Comparison of ENCODE assay signal across 13 cellular contexts in the genomic region with DNA sequence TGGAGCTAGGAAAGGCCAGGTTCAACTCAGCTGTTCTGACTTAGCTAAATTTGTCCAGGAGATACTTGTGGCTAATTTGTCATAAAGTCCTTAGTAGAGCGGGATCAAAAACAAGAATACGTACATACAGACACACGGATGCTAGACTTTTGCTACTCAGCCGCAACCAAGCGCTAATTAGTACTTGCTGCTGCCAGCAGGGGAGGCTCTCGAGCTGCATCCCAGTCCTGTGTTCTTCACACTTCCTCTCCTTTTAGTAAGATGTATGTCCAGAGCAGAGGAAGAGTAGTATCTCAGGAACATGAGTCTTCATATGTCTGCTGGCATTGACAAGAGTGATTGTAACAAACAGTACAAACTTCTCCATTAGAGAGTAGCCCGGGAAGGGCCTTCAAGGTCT. TPM values are rescaled to one million over a fixed set of nuclear protein-coding genes. Genes with fewer than 3 reads are reported as not detected.
DNase-seq lines count a peak whose midpoint lies in the region; ATAC-seq, FAIRE-seq and TF ChIP-seq lines count a peak whose summit lies in the region.
"Had no signal": no experiment of that assay in that cellular context is flagged by ENCODE, and none has a peak within 500 bp of the region (broad histone marks: within the 10 kb centered on the region; RNA-seq: fewer than 3 reads in every experiment).

No MANE protein-coding gene starts in this region.

- TF ChIP-seq CTCF in GM12878 (IDR thresholded peaks at IDR 0.05 in 2 of 3, conservative IDR thresholded peaks at IDR 0.05 in 1 of 3; ENCODE audit: control insufficient read depth in 2 of 3, extremely low read depth in 1 of 3, insufficient read depth in 1 of 3, low read depth in 3 of 3, low read length in 3 of 3), result peak; percentile 13 to 43 (median 42); a peak in 3 of 6 replicates

- FAIRE-seq in GM12878 (lab: Jason Lieb, UNC), result no peak
- FAIRE-seq: TTC549 had no signal

- ATAC-seq in GM12878 (no peak), HG02610 (IDR thresholded peaks at IDR 0.05; ENCODE audit: unreplicated experiment) (no peak)
- ATAC-seq in naive thymus-derived CD4-positive, alpha-beta T cell, result no peak
- ATAC-seq: body of pancreas, heart right ventricle had no signal

- no peaks in the 10 kb centered on the region for H4K20me1 ChIP-seq in GM12878 (ENCODE audit: control insufficient read depth, insufficient read depth)
- H4K20me1 ChIP-seq: BLaER1 treated with 17β-estradiol and CSF1 and Interleukin-3, amounts not matched to agents 10 nM and 100 nM had no signal

- no peaks in the 10 kb centered on the region for H3K27me3 Mint-ChIP-seq in naive thymus-derived CD4-positive, alpha-beta T cell

- no peak overlapping the region for H3K4me3 Mint-ChIP-seq in naive thymus-derived CD4-positive, alpha-beta T cell

- no peaks in the 10 kb centered on the region for H3K79me2 ChIP-seq in GM12878 (ENCODE audit: control insufficient read depth, insufficient read depth, low read length)

- peaks cover 21 to 32% (median 30%) of the 10 kb centered on the region in 7 donors for H3K4me1 Mint-ChIP-seq in naive thymus-derived CD4-positive, alpha-beta T cell

- H3K36me3 Mint-ChIP-seq in naive thymus-derived CD4-positive, alpha-beta T cell, result peaks cover 11 to 68% (median 61%) of the 10 kb centered on the region in 5 donors

- H3K9ac ChIP-seq in GM12878 (ENCODE audit: control insufficient read depth, insufficient read depth, low read length), result no peak overlapping the region
- H3K9ac ChIP-seq: BLaER1 treated with 17β-estradiol and CSF1 and Interleukin-3, amounts not matched to agents 10 nM and 100 nM had no signal

- SMC1A ChIA-PET in GM12878 (lab: Charles Lee; ENCODE audit: uncharacterized antibody, unreplicated experiment), result interaction anchor here (0.6 to 1.6 kb wide), 4 partner anchors 41 to 181 kb away, joined by 3 to 5 read pairs (median 4); a partner anchor contains a TSS

- H3K36me3 ChIP-seq in H7 (replicated peaks; ENCODE audit: control insufficient read depth, insufficient read depth, low read length) (peaks cover 31% of the 10 kb centered on the region), GM12878 (ENCODE audit: control insufficient read depth in 2 of 2, insufficient read depth in 2 of 2, low read length in 1 of 2) (peaks cover 18 to 58% of the 10 kb centered on the region in 2 experiments)
- peaks cover 48 to 80% (median 71%) of the 10 kb centered on the region in 3 experiments for H3K36me3 ChIP-seq in naive thymus-derived CD4-positive, alpha-beta T cell (ENCODE audit: control insufficient read depth in 2 of 3, insufficient read depth in 3 of 3, low read length in 3 of 3)

- H3K4me2 ChIP-seq in GM12878 (ENCODE audit: control insufficient read depth, insufficient read depth), result no peak overlapping the region
- H3K4me2 ChIP-seq: BLaER1 treated with 17β-estradiol and CSF1 and Interleukin-3, amounts not matched to agents 10 nM and 100 nM had no signal

- RAD21 ChIA-PET in GM12878 (lab: Charles Lee; ENCODE audit: unreplicated experiment), result interaction anchor here (0.8 kb wide), 1 partner anchor 19 kb away, joined by 3 read pairs; no protein-coding TSS in a partner anchor

- CTCF ChIA-PET in GM12878 (lab: Yijun Ruan, JAX), result interaction anchor here (1.0 to 2.1 kb wide), 5 partner anchors 40 to 419 kb away, joined by 3 to 4 read pairs (median 3); a partner anchor contains a TSS
- CTCF ChIA-PET in naive thymus-derived CD4-positive, alpha-beta T cell (lab: Charles Lee), result interaction anchor here (0.7 to 1.2 kb wide), 4 partner anchors 11 to 112 kb away, joined by 3 to 4 read pairs (median 3); no protein-coding TSS in a partner anchor

- H3K27ac Mint-ChIP-seq in naive thymus-derived CD4-positive, alpha-beta T cell, result peak overlapping the region; percentile 9 to 87 (median 69)

- in situ Hi-C loops in GM12878 (cut with MboI), result no loop called here

- H3K9me3 Mint-ChIP-seq in naive thymus-derived CD4-positive, alpha-beta T cell, result no peaks in the 10 kb centered on the region

- no peaks in the 10 kb centered on the region for H3K4me1 ChIP-seq in GM12878 (ENCODE audit: control insufficient read depth, insufficient read depth, low read length)
- H3K4me1 ChIP-seq in naive thymus-derived CD4-positive, alpha-beta T cell (ENCODE audit: control insufficient read depth in 2 of 2, insufficient read depth in 2 of 2, low read length in 2 of 2), result peaks cover 10 to 18% of the 10 kb centered on the region in 2 donors
- H3K4me1 ChIP-seq: body of pancreas had no signal

- H3K27me3 ChIP-seq in H7 (ENCODE audit: control insufficient read depth, insufficient read depth, low read length), result no peaks in the 10 kb centered on the region
- H3K27me3 ChIP-seq in GM12878 (replicated peaks in 1 of 2; ENCODE audit: control insufficient read depth in 2 of 2, insufficient read depth in 2 of 2, low read length in 1 of 2), result no peaks in the 10 kb centered on the region
- no peaks in the 10 kb centered on the region for H3K27me3 ChIP-seq in naive thymus-derived CD4-positive, alpha-beta T cell (ENCODE audit: control insufficient read depth in 2 of 2, insufficient read depth in 2 of 2, low read length in 2 of 2)
- H3K27me3 ChIP-seq: BLaER1 treated with 17β-estradiol and CSF1 and Interleukin-3, amounts not matched to agents 10 nM and 100 nM; body of pancreas; heart right ventricle had no signal

- TF ChIP-seq RAD21 in GM12878 (IDR thresholded peaks at IDR 0.05; ENCODE audit: insufficient read depth, low read depth, low read length), result no peak

- no peak overlapping the region for H3K4me3 ChIP-seq in H7 (ENCODE audit: insufficient read depth, low read depth, low read length)
- no peak overlapping the region for H3K4me3 ChIP-seq in GM12878
- no peak overlapping the region for H3K4me3 ChIP-seq in naive thymus-derived CD4-positive, alpha-beta T cell (ENCODE audit: low read length)
- H3K4me3 ChIP-seq: BLaER1 treated with 17β-estradiol and CSF1 and Interleukin-3, amounts not matched to agents 10 nM and 100 nM; body of pancreas; heart right ventricle had no signal

- peak; percentile 56 for DNase-seq in activated CD4-positive, alpha-beta T cell treated with anti-CD3 and anti-CD28 coated beads for 48 hours
- no peak for DNase-seq in activated CD4-positive, alpha-beta T cell treated with anti-CD3 and anti-CD28 coated beads, Interleukin-2, amount 50 U/mL, for 1 hour
- DNase-seq in H7, result peak; percentile 65
- DNase-seq in GM12878 (ENCODE audit: low read depth, low spot score), result no peak
- DNase-seq in naive thymus-derived CD4-positive, alpha-beta T cell, result no peak
- no peak for DNase-seq in NCI-H2029 (lab: John Stamatoyannopoulos, UW)
- DNase-seq in NK-92 treated with Interleukin-12 subunit alpha and Interleukin-12 subunit beta, amount 100 ng/mL, for 24 hours (lab: John Stamatoyannopoulos, UW), result no peak
- DNase-seq: body of pancreas, heart right ventricle, NCI-H748 treated with DMSO at 0.1 percent for 48 hours had no signal

- H3K9me3 ChIP-seq in GM12878 (replicated peaks; ENCODE audit: control insufficient read depth, insufficient read depth, low read length), result no peaks in the 10 kb centered on the region
- H3K9me3 ChIP-seq in naive thymus-derived CD4-positive, alpha-beta T cell (ENCODE audit: control insufficient read depth in 2 of 3, low read length in 3 of 3), result no peaks in the 10 kb centered on the region
- H3K9me3 ChIP-seq: body of pancreas, heart right ventricle had no signal

- POLR2A ChIA-PET in GM12878 (lab: Charles Lee), result interaction anchor here (1.1 kb wide), 1 partner anchor 272 kb away, joined by 3 read pairs; no protein-coding TSS in a partner anchor
- POLR2A ChIA-PET in naive thymus-derived CD4-positive, alpha-beta T cell (lab: Charles Lee), result interaction anchor here (0.7 kb wide), 1 partner anchor 181 kb away, joined by 3 read pairs; no protein-coding TSS in a partner anchor

- intact Hi-C loops in GM12878 (cut with micrococcal nuclease; ENCODE audit: unreplicated experiment), result no loop called here
- intact Hi-C loops in naive thymus-derived CD4-positive, alpha-beta T cell (cut with micrococcal nuclease), result no loop called here

- no peak for TF ChIP-seq EP300 in GM12878 (IDR thresholded peaks at IDR 0.05; ENCODE audit: borderline replicate concordance in 1 of 2, control insufficient read depth in 1 of 2, low read depth in 2 of 2, low read length in 2 of 2)

- no peak overlapping the region for H3K27ac ChIP-seq in GM12878 (ENCODE audit: control insufficient read depth, insufficient read depth)
- H3K27ac ChIP-seq in naive thymus-derived CD4-positive, alpha-beta T cell (ENCODE audit: low read depth, low read length), result no peak overlapping the region
- H3K27ac ChIP-seq: body of pancreas, heart right ventricle had no signal

- no TSS peak for BruUV-seq in GM12878 (replicated peaks; lab: Mats Ljungman, UMichigan)

- no peak overlapping the region for H2AFZ ChIP-seq in GM12878 (ENCODE audit: control insufficient read depth, low read depth, low read length)

- no peak for TF ChIP-seq POLR2A in GM12878 (IDR thresholded peaks at IDR 0.05; ENCODE audit: low read depth, low read length)

- 98% methylated on average over 7 of the region's 7 CpGs for WGBS in GM12878 (ENCODE audit: insufficient coverage, insufficient replicate concordance, low lambda C conversion rate, missing lambda C conversion rate)

RNA-seq across cellular contexts. Expression of a gene that starts 58.3 kb away (rescaled TPM):
- total RNA-seq in H7 (2014; rRNA removed; shearing (Covaris generic)), result 14.3 and 20.5 TPM in 2 replicates
- total RNA-seq in GM12878 (2013; cell fraction: nucleolus; rRNA removed), result 398 and 408 TPM in 2 replicates
- 105 TPM in 2 replicates for total RNA-seq in GM12878 (2014; rRNA removed)
- 71.3 and 72.6 TPM in 2 replicates for total RNA-seq in GM12878 (2014; rRNA removed; fragmentation: Illumina TruSeq; extraction: Trizol)
- 157 and 173 TPM in 2 replicates for total RNA-seq in GM12878 (2021)
- polyA plus RNA-seq in GM12878 (2011; ENCODE audit: low read depth), result 56.4 TPM
- 34.7 and 54.2 TPM in 2 replicates for polyA plus RNA-seq in GM12878 (2011; rRNA removed)
- 110 and 124 TPM in 2 replicates for polyA plus RNA-seq in GM12878 (2011; cell fraction: cytosol; rRNA removed)
- 182 and 216 TPM in 2 replicates for polyA plus RNA-seq in GM12878 (2011; cell fraction: nucleus; rRNA removed)
- 102 and 110 TPM in 2 replicates for polyA plus RNA-seq in GM12878 (2012)
- 71.6 and 87.8 TPM in 2 replicates for polyA plus RNA-seq in GM12878 (2014; fragmentation: Illumina TruSeq; extraction: Trizol)
- polyA plus RNA-seq in GM12878 (2014; fragmentation: Nextera tagmentation; extraction: Ambion mirVana), result 10 to 100 TPM; 43.4 to 68.6 TPM
- polyA plus RNA-seq in GM12878 (2014; rRNA removed), result 104 and 111 TPM in 2 replicates
- 100 to 1,000 TPM; 136 to 138 TPM for polyA plus RNA-seq in GM12878 (2016; fragmentation: Nextera tagmentation; extraction: Ambion mirVana)
- 182 and 217 TPM in 2 replicates for polyA minus RNA-seq in GM12878 (2011; rRNA and poly(A)+ RNA removed)
- polyA minus RNA-seq in GM12878 (2011; cell fraction: cytosol; rRNA and poly(A)+ RNA removed), result 46.2 and 64.1 TPM in 2 replicates
- 139 and 234 TPM in 2 replicates for polyA minus RNA-seq in GM12878 (2011; cell fraction: nucleus; rRNA and poly(A)+ RNA removed)
- total RNA-seq in naive thymus-derived CD4-positive, alpha-beta T cell, result 100 to 1,000 TPM; 386 to 449 (median 401) TPM
- 100 to 1,000 TPM; 522 to 755 TPM for polyA plus RNA-seq in naive thymus-derived CD4-positive, alpha-beta T cell

Comparison
In these comparisons a context has a peak if more than half of its experiments do, and no peak if none do; other contexts are left out.
1. DNase-seq: peak in activated CD4-positive, alpha-beta T cell treated with anti-CD3 and anti-CD28 coated beads for 48 hours (single experiment) and H7 (single experiment); none in activated CD4-positive, alpha-beta T cell treated with anti-CD3 and anti-CD28 coated beads, Interleukin-2, amount 50 U/mL, for 1 hour (single experiment), GM12878 (single experiment), naive thymus-derived CD4-positive, alpha-beta T cell (0 of 9), NCI-H2029 (single experiment) and NK-92 treated with Interleukin-12 subunit alpha and Interleukin-12 subunit beta, amount 100 ng/mL, for 24 hours (single experiment).